ENCODE assay signal across 8 cellular contexts in genomic region chr4:132865922-132866321, GRCh38.
"Had no signal": no experiment of that assay in that cellular context is flagged by ENCODE, and none has a peak within 500 bp of the region (broad histone marks: within the 10 kb centered on the region; RNA-seq: fewer than 3 reads in every experiment).

No MANE protein-coding gene starts in this region.

- H3K4me3 ChIP-seq: GM23248 had no signal

- H3K27ac ChIP-seq: GM23248, HL-60 had no signal

- H2AFZ ChIP-seq: GM23248 had no signal

- FAIRE-seq: H54 had no signal

- DNase-seq: GM23248, GOT3, H9, HCEC 1CT, HFFc6, KG1 had no signal

- H3K9ac ChIP-seq: GM23248 had no signal
